7 cellular contexts compared by ENCODE assay signal in the genomic region with DNA sequence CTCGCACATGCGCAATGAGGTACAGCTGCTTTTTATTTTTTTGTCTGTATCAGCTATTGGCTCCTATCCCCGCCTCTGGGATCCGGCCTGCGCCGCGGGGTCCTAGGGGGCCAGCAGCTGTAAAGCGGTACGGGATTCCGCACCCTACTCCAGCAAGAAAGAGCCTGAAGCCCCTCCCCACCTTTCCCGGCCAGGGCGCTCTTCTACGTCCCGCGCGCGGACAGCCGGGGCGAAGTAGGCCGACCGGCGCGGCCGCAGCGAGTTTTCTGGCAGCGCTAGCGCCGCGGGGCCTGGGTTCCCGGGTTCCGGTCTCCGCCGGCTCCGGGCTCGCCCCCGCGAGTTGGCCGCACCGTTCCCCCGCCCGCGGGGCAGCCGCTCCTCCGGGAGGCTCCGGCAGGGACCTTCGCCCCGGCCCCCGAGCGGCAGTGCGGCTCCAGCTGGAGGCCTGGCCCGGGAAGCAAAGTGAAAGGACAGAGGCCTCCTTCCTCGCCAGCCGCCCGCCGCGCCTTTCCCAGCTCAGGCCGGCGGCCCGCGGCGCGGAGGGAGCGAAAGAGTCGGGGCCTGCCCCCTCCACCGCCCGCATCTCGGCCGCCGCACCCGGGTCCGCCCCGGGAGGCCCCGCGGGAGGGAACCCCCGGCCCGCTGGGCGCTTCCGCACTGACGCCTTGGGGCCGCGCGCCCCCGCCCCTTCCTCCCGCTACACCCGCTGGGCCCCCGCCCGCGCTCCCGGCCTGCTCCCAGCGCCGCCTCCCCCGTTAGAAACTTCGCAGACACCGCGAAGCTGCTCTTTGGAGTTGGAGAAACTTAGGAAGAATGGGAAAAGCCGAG. TPM values are rescaled to one million over a fixed set of nuclear protein-coding genes. Genes with fewer than 3 reads are reported as not detected.
DNase-seq lines count a peak whose midpoint lies in the region; ATAC-seq and TF ChIP-seq lines count a peak whose summit lies in the region.

No MANE protein-coding gene starts in this region.

- H2AFZ ChIP-seq in hepatocyte = peak overlapping the region; percentile 90

- no peaks in the 10 kb centered on the region for H3K36me3 ChIP-seq in HUES64 (ENCODE audit: insufficient read depth, low read length)
- H3K36me3 ChIP-seq in SK-N-MC (ENCODE audit: insufficient read depth, low read length) = no peaks in the 10 kb centered on the region
- H3K36me3 ChIP-seq in hepatocyte (replicated peaks; ENCODE audit: insufficient read depth, low read depth) = no peaks in the 10 kb centered on the region

- no peaks in the 10 kb centered on the region for H3K79me2 ChIP-seq in hepatocyte

- H4K20me1 ChIP-seq in hepatocyte (ENCODE audit: insufficient read depth, poor library complexity, severe bottlenecking) = no peaks in the 10 kb centered on the region

- peaks cover 100% of the 10 kb centered on the region for H3K27me3 ChIP-seq in HUES64 (ENCODE audit: insufficient read depth, low read length)
- peaks cover 86% of the 10 kb centered on the region for H3K27me3 ChIP-seq in hepatocyte

- peaks cover 20% of the 10 kb centered on the region for H3K4me1 ChIP-seq in HUES64 (ENCODE audit: insufficient read depth, low read length)
- peaks cover 23% of the 10 kb centered on the region for H3K4me1 ChIP-seq in hepatocyte (ENCODE audit: insufficient read depth)

- H3K9me2 ChIP-seq in hepatocyte (replicated peaks; ENCODE audit: insufficient read depth) = no peaks in the 10 kb centered on the region

- H3K27ac ChIP-seq in HUES64 (ENCODE audit: low read depth, low read length) (no peak overlapping the region), SK-N-MC (peak overlapping the region; percentile 62; the same call in 1 of the 2 replicates), hepatocyte (peak overlapping the region; percentile 91)

- ATAC-seq in GM21576 (IDR thresholded peaks at IDR 0.05; ENCODE audit: unreplicated experiment) = peak; percentile 48

- H3K9me3 ChIP-seq in HUES64 (ENCODE audit: insufficient read depth, low read depth, low read length) (no peaks in the 10 kb centered on the region), SK-N-MC (ENCODE audit: low read depth, low read length) (no peaks in the 10 kb centered on the region), hepatocyte (ENCODE audit: low read depth) (no peaks in the 10 kb centered on the region)

- H3K9ac ChIP-seq in HUES64 (ENCODE audit: low read depth, low read length) (0 out of 2 replicates have a peak overlapping the region, but pooled peaks have one; percentile 12), SK-N-MC (ENCODE audit: insufficient read length) (peak overlapping the region; percentile 87)

- peak overlapping the region; percentile 97 for H3K4me2 ChIP-seq in hepatocyte

- peak overlapping the region; percentile 61 for H3K4me3 ChIP-seq in HUES64 (ENCODE audit: low read length)
- peak overlapping the region; percentile 84 for H3K4me3 ChIP-seq in SK-N-MC
- H3K4me3 ChIP-seq in astrocyte of the spinal cord (ENCODE audit: low read depth, low read length) = peak overlapping the region; percentile 67
- peak overlapping the region; percentile 80 for H3K4me3 ChIP-seq in hepatocyte

- WGBS in HUES64 = under 1% methylated on average over 96 of the region's 96 CpGs
- 2% methylated on average over 51 of the region's 96 CpGs for WGBS in hepatocyte (ENCODE audit: low lambda C conversion rate, missing lambda C conversion rate)

- DNase-seq in GM03348 (ENCODE audit: low spot score) (peak; percentile 81), SK-N-MC (ENCODE audit: low read depth, low spot score) (no peak), astrocyte of the spinal cord (ENCODE audit: low read depth, low spot score) (peak; percentile 88), hepatocyte (ENCODE audit: low spot score) (peak; percentile 84), retina (peak; percentile 93)

- no peak for TF ChIP-seq CTCF in astrocyte of the spinal cord (IDR thresholded peaks at IDR 0.05; ENCODE audit: low read depth, low read length)
- no peak for TF ChIP-seq CTCF in hepatocyte (IDR thresholded peaks at IDR 0.05; ENCODE audit: poor library complexity)

- in situ Hi-C loops in astrocyte of the spinal cord (cut with HindIII; ENCODE audit: low sequenced_read_pairs) = no loop called here

RNA-seq across cellular contexts. Expression of gene SPAG6, which starts 4.7 kb away (rescaled TPM):
- polyA plus RNA-seq in HUES64 (2013, experiment 1 of 2) = 0.30 TPM
- 0.51 TPM for polyA plus RNA-seq in HUES64 (2013, experiment 2 of 2)
- total RNA-seq in hepatocyte = 0.17 and 0.28 TPM in 2 replicates
- polyA plus RNA-seq in hepatocyte = 0.24 TPM in 1 of 2 replicates, not detected in the other

RNA-seq across cellular contexts. Expression of gene BMI1, which starts 19.7 kb away (rescaled TPM):
- polyA plus RNA-seq in HUES64 (2013, experiment 1 of 2) = 8.6 TPM
- polyA plus RNA-seq in HUES64 (2013, experiment 2 of 2) = 11.0 TPM
- total RNA-seq in hepatocyte = 49.1 and 59.8 TPM in 2 replicates
- polyA plus RNA-seq in hepatocyte = 23.5 and 25.5 TPM in 2 replicates

RNA-seq across cellular contexts. Expression of gene COMMD3, which starts 24.4 kb away (rescaled TPM):
- 3.1 TPM for polyA plus RNA-seq in HUES64 (2013, experiment 1 of 2)
- polyA plus RNA-seq in HUES64 (2013, experiment 2 of 2) = 7.7 TPM
- total RNA-seq in hepatocyte = 50.1 and 55.1 TPM in 2 replicates
- 91.2 and 92.3 TPM in 2 replicates for polyA plus RNA-seq in hepatocyte
